In the genomic region with DNA sequence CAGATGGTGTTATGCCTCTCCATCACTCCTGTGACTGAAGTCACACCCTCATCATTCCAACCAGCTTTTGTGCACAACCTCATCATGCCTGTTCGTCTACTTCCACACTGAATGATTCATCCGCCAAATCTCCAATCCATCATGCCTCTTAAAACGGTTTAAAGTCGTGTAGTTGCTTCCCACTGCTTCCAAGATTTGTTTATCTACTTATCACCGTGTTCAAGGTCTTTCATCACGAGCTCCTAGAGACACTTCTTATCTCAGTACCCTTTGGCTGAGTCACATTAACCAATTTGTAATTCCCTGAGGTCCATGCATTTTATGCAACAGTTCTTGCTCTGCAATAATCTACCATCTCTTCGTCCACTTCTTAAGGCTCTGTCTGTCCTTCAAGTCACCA, we compare ENCODE assay signal across 18 cellular contexts.
DNase-seq lines count a peak whose midpoint lies in the region; ATAC-seq and TF ChIP-seq lines count a peak whose summit lies in the region.
"Had no signal": no experiment of that assay in that cellular context is flagged by ENCODE, and none has a peak within 500 bp of the region (broad histone marks: within the 10 kb centered on the region; RNA-seq: fewer than 3 reads in every experiment).

No MANE protein-coding gene starts in this region.

- peak; percentile 21 to 27 for ATAC-seq in left cardiac atrium
- ATAC-seq in right cardiac atrium = no peak
- no peak for ATAC-seq in HG03135 (IDR thresholded peaks at IDR 0.05; ENCODE audit: unreplicated experiment)
- ATAC-seq: activated CD4-positive, CD25-positive, alpha-beta regulatory T cell treated with anti-CD3 and anti-CD28 coated beads, Interleukin-2, amount 50 U/mL, for 24 hours; psoas muscle had no signal

- H3K9me3 ChIP-seq in right cardiac atrium (ENCODE audit: control insufficient read depth, low read length) = no peaks in the 10 kb centered on the region
- H3K9me3 ChIP-seq in smooth muscle cell (replicated peaks; ENCODE audit: low read depth) = no peaks in the 10 kb centered on the region
- H3K9me3 ChIP-seq: MG63, psoas muscle had no signal

- H3K27me3 ChIP-seq in right cardiac atrium (ENCODE audit: control insufficient read depth, insufficient read depth) (no peaks in the 10 kb centered on the region), smooth muscle cell (ENCODE audit: low read depth) (no peaks in the 10 kb centered on the region)
- H3K27me3 ChIP-seq: MG63 had no signal

- POLR2A ChIA-PET in GM10248 (lab: Yijun Ruan, JAX) = no interaction called here

- no peak overlapping the region for H3K9ac ChIP-seq in smooth muscle cell (ENCODE audit: low read depth)

- no peak overlapping the region for H3K4me3 ChIP-seq in right cardiac atrium (ENCODE audit: low read length)
- no peak overlapping the region for H3K4me3 ChIP-seq in fibroblast of villous mesenchyme (ENCODE audit: low read depth, low read length)
- H3K4me3 ChIP-seq in smooth muscle cell = no peak overlapping the region
- H3K4me3 ChIP-seq: MG63, psoas muscle had no signal

- H3K4me1 ChIP-seq in right cardiac atrium (ENCODE audit: control insufficient read depth, insufficient read depth, low read length) = peaks cover 4% of the 10 kb centered on the region
- H3K4me1 ChIP-seq in smooth muscle cell (ENCODE audit: low read depth) = no peaks in the 10 kb centered on the region
- H3K4me1 ChIP-seq: psoas muscle had no signal

- 69% methylated on average over 7 of the region's 7 CpGs for WGBS in right cardiac atrium
- 7% methylated on average over 7 of the region's 7 CpGs for WGBS in smooth muscle cell (ENCODE audit: low lambda C conversion rate)

- intact Hi-C loops in left cardiac atrium (cut with DNase I) (no loop called here), right cardiac atrium (cut with DNase I) (no loop called here)

- TF ChIP-seq CTCF in fibroblast of villous mesenchyme (IDR thresholded peaks at IDR 0.05; ENCODE audit: insufficient read depth, low read depth, low read length) (no peak), smooth muscle cell (IDR thresholded peaks at IDR 0.05; ENCODE audit: borderline replicate concordance, insufficient read depth, poor library complexity, severe bottlenecking) (no peak), GM10248 (IDR thresholded peaks at IDR 0.05; ENCODE audit: control extremely low read depth, extremely low read depth, low read depth, missing control alignments) (no peak)

- H2AFZ ChIP-seq in smooth muscle cell (ENCODE audit: low read depth) = no peak overlapping the region

- CTCF ChIA-PET in GM10248 (lab: Yijun Ruan, JAX) = interaction anchor here (1.3 kb wide), 1 partner anchor 10 kb away, joined by 3 read pairs; no protein-coding TSS in a partner anchor

- peak overlapping the region; percentile 55 for H3K4me2 ChIP-seq in smooth muscle cell

- H3K36me3 ChIP-seq in smooth muscle cell (ENCODE audit: low read depth) = no peaks in the 10 kb centered on the region
- H3K36me3 ChIP-seq: MG63 had no signal

- no peaks in the 10 kb centered on the region for H4K20me1 ChIP-seq in smooth muscle cell (ENCODE audit: low read depth)

- no peak for DNase-seq in left cardiac atrium
- DNase-seq in right cardiac atrium = no peak
- DNase-seq in amniotic epithelial cell (ENCODE audit: low read depth) = peak; percentile 99
- peak; percentile 61 for DNase-seq in fibroblast of villous mesenchyme (ENCODE audit: low read depth)
- no peak for DNase-seq in smooth muscle cell (lab: John Stamatoyannopoulos, UW; ENCODE audit: unreplicated experiment)
- no peak for DNase-seq in SIG-M5 treated with dmso at 0.1 percent for 504 hours (lab: John Stamatoyannopoulos, UW; ENCODE audit: unreplicated experiment)
- no peak for DNase-seq in GM10248 (ENCODE audit: extremely low spot score)
- DNase-seq: 8988T; CD4-positive, alpha-beta T cell; DND-41; MG63; NCI-H187; NCI-H524; nephron progenitor cell; psoas muscle; SIG-M5 had no signal

- no peaks in the 10 kb centered on the region for H3K79me2 ChIP-seq in smooth muscle cell (ENCODE audit: low read depth)

- H3F3A ChIP-seq in smooth muscle cell (ENCODE audit: low read depth) = peaks cover 24% of the 10 kb centered on the region

- no peak overlapping the region for H3K27ac ChIP-seq in right cardiac atrium (ENCODE audit: low read length)
- H3K27ac ChIP-seq in smooth muscle cell (ENCODE audit: low read depth) = peak overlapping the region; percentile 39
- H3K27ac ChIP-seq: psoas muscle had no signal

Comparison
In these comparisons a context has a peak if more than half of its experiments do, and no peak if none do; other contexts are left out.
1. ATAC-seq: peak in left cardiac atrium (2 of 2); none in right cardiac atrium (0 of 2) and HG03135 (single experiment).
2. DNase-seq: peak in amniotic epithelial cell (single experiment) and fibroblast of villous mesenchyme (single experiment); none in left cardiac atrium (single experiment), right cardiac atrium (0 of 3), smooth muscle cell (single experiment), SIG-M5 treated with dmso at 0.1 percent for 504 hours (single experiment) and GM10248 (single experiment).